In the genomic region with DNA sequence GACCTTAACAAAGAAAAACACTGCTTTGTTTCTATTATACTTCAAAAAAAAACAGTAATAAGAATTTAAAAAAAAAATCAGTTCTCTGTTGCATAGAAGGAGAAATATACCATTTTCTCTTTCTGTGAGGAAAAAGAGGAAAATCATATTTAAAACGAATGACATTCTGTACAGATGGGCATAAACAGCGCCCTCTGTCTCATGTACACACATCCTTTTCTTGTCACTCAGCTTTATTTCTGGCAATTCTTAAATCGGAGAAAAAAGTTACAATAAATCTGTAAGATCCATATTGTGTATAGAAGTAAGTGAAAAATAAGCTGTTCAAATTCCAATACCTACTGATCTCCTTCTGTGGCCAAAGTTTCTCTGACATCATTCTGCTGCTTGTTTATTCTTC, we compare ENCODE assay signal across 15 cellular contexts.
DNase-seq lines count a peak whose midpoint lies in the region; ATAC-seq, FAIRE-seq and TF ChIP-seq lines count a peak whose summit lies in the region.
"Had no signal": no experiment of that assay in that cellular context is flagged by ENCODE, and none has a peak within 500 bp of the region (broad histone marks: within the 10 kb centered on the region; RNA-seq: fewer than 3 reads in every experiment).

No MANE protein-coding gene starts in this region.

- H3K4me3 ChIP-seq in Caco-2 (ENCODE audit: low read depth, low read length), result no peak overlapping the region
- no peak overlapping the region for H3K4me3 ChIP-seq in LNCaP clone FGC (ENCODE audit: low read depth, low read length)
- H3K4me3 ChIP-seq in astrocyte of the spinal cord (ENCODE audit: low read depth, low read length), result no peak overlapping the region
- H3K4me3 ChIP-seq in sigmoid colon, result no peak overlapping the region

- TF ChIP-seq CTCF in Caco-2 (IDR thresholded peaks at IDR 0.05; ENCODE audit: insufficient read depth in 1 of 2, low read depth in 1 of 2, low read length in 1 of 2, severe bottlenecking in 1 of 2, unreplicated experiment in 1 of 2) (peak; percentile 18 to 45), LNCaP clone FGC (IDR thresholded peaks at IDR 0.05; ENCODE audit: control insufficient read depth, extremely low read depth, insufficient read depth) (peak; percentile 60), astrocyte of the spinal cord (IDR thresholded peaks at IDR 0.05; ENCODE audit: low read depth, low read length) (peak; percentile 32), sigmoid colon (IDR thresholded peaks at IDR 0.05) (no peak)
- no peak for TF ChIP-seq CTCF in activated CD8-positive, alpha-beta T cell treated with anti-CD3 and anti-CD28 coated beads for 36 hours (IDR thresholded peaks at IDR 0.05)

- no peaks in the 10 kb centered on the region for H3K4me1 Mint-ChIP-seq in Caco-2 (ENCODE audit: low read depth, unreplicated experiment)
- no peaks in the 10 kb centered on the region for H3K4me1 Mint-ChIP-seq in activated CD8-positive, alpha-beta T cell treated with anti-CD3 and anti-CD28 coated beads for 36 hours (ENCODE audit: low read depth)
- H3K4me1 Mint-ChIP-seq: activated naive CD4-positive, alpha-beta T cell treated with anti-CD3 and anti-CD28 coated beads, Interleukin-2, amount 50 U/mL, for 24 hours; stimulated activated naive B cell treated with anti-CD40 and anti-IgM and Interleukin-4, amounts not matched to agents 10 μg/mL and 1 μg/mL and 100 μg/mL, for 72 hours had no signal

- CTCF ChIA-PET in Caco-2 (lab: Charles Lee), result interaction anchor here (0.7 kb wide), 1 partner anchor 18 kb away, joined by 3 read pairs; no protein-coding TSS in a partner anchor
- CTCF ChIA-PET in activated CD8-positive, alpha-beta T cell treated with anti-CD3 and anti-CD28 coated beads for 36 hours (lab: Charles Lee), result no interaction called here

- 90 to 91% methylated on average over 3 of the region's 3 CpGs for WGBS in sigmoid colon, 2 donors

- no peaks in the 10 kb centered on the region for H3K9me3 ChIP-seq in Caco-2
- H3K9me3 ChIP-seq in sigmoid colon, result no peaks in the 10 kb centered on the region

- no peak overlapping the region for H3K27ac ChIP-seq in sigmoid colon

- in situ Hi-C loops in astrocyte of the spinal cord (cut with HindIII; ENCODE audit: low sequenced_read_pairs), result no loop called here

- H3K4me1 ChIP-seq in Caco-2 (no peaks in the 10 kb centered on the region), sigmoid colon (no peaks in the 10 kb centered on the region)

- BruUV-seq in Caco-2 (replicated peaks; lab: Mats Ljungman, UMichigan), result no TSS peak

- H3K36me3 Mint-ChIP-seq in Caco-2 (ENCODE audit: insufficient read depth, unreplicated experiment), result no peaks in the 10 kb centered on the region
- H3K36me3 Mint-ChIP-seq in activated CD8-positive, alpha-beta T cell treated with anti-CD3 and anti-CD28 coated beads for 36 hours (ENCODE audit: low read depth), result peaks cover 16% of the 10 kb centered on the region

- TF ChIP-seq POLR2A in sigmoid colon (IDR thresholded peaks at IDR 0.05), result no peak

- no peak overlapping the region for H3K4me3 Mint-ChIP-seq in Caco-2 (ENCODE audit: unreplicated experiment)
- no peak overlapping the region for H3K4me3 Mint-ChIP-seq in activated CD8-positive, alpha-beta T cell treated with anti-CD3 and anti-CD28 coated beads for 36 hours
- H3K4me3 Mint-ChIP-seq: activated naive CD4-positive, alpha-beta T cell treated with anti-CD3 and anti-CD28 coated beads, Interleukin-2, amount 50 U/mL, for 24 hours; effector memory CD8-positive, alpha-beta T cell; stimulated activated naive B cell treated with anti-CD40 and anti-IgM and Interleukin-4, amounts not matched to agents 10 μg/mL and 1 μg/mL and 100 μg/mL, for 72 hours had no signal

- peak; percentile 65 for FAIRE-seq in islet of Langerhans (lab: Jason Lieb, UNC)
- FAIRE-seq: bronchial epithelial cell had no signal

- TF ChIP-seq EP300 in sigmoid colon (IDR thresholded peaks at IDR 0.05), result no peak

- H3K27me3 ChIP-seq in Caco-2 (replicated peaks; ENCODE audit: control insufficient read depth, insufficient read depth, low read length), result no peaks in the 10 kb centered on the region
- no peaks in the 10 kb centered on the region for H3K27me3 ChIP-seq in sigmoid colon

- H3K9me3 Mint-ChIP-seq in Caco-2 (ENCODE audit: unreplicated experiment), result peaks cover 13% of the 10 kb centered on the region
- H3K9me3 Mint-ChIP-seq in activated CD8-positive, alpha-beta T cell treated with anti-CD3 and anti-CD28 coated beads for 36 hours, result peaks cover 17% of the 10 kb centered on the region

- H3K36me3 ChIP-seq in Caco-2 (ENCODE audit: control insufficient read depth, insufficient read depth, low read length), result no peaks in the 10 kb centered on the region
- H3K36me3 ChIP-seq in sigmoid colon, result no peaks in the 10 kb centered on the region

- DNase-seq in Caco-2 (no peak), LNCaP clone FGC (ENCODE audit: low read depth) (no peak), astrocyte of the spinal cord (ENCODE audit: low read depth, low spot score) (no peak), left colon (no peak), sigmoid colon (no peak)
- DNase-seq in activated CD8-positive, alpha-beta T cell treated with anti-CD3 and anti-CD28 coated beads for 36 hours, result no peak
- DNase-seq: activated CD4-positive, CD25-positive, alpha-beta regulatory T cell treated with anti-CD3 and anti-CD28 coated beads, Interleukin-2, amount 50 U/mL, for 72 hours; effector memory CD8-positive, alpha-beta T cell; NCI-H1694 treated with DMSO at 0.1 percent for 48 hours; stimulated activated naive B cell treated with anti-CD40 and anti-IgM and Interleukin-4, amounts not matched to agents 10 μg/mL and 1 μg/mL and 100 μg/mL, for 72 hours; trophoblast cell had no signal

- H3K27ac Mint-ChIP-seq in Caco-2 (ENCODE audit: unreplicated experiment), result no peak overlapping the region
- no peak overlapping the region for H3K27ac Mint-ChIP-seq in activated CD8-positive, alpha-beta T cell treated with anti-CD3 and anti-CD28 coated beads for 36 hours
- H3K27ac Mint-ChIP-seq: activated naive CD4-positive, alpha-beta T cell treated with anti-CD3 and anti-CD28 coated beads, Interleukin-2, amount 50 U/mL, for 24 hours; effector memory CD8-positive, alpha-beta T cell; stimulated activated naive B cell treated with anti-CD40 and anti-IgM and Interleukin-4, amounts not matched to agents 10 μg/mL and 1 μg/mL and 100 μg/mL, for 72 hours had no signal

- ATAC-seq in left colon (no peak), HG02623 (IDR thresholded peaks at IDR 0.05; ENCODE audit: unreplicated experiment) (no peak)
- ATAC-seq in activated CD8-positive, alpha-beta T cell treated with anti-CD3 and anti-CD28 coated beads for 36 hours, result no peak
- ATAC-seq: effector memory CD8-positive, alpha-beta T cell; stimulated activated naive B cell treated with anti-CD40 and anti-IgM and Interleukin-4, amounts not matched to agents 10 μg/mL and 1 μg/mL and 100 μg/mL, for 72 hours had no signal

- intact Hi-C loops in Caco-2 (cut with micrococcal nuclease; ENCODE audit: unreplicated experiment) (no loop called here), left colon (cut with DNase I, micrococcal nuclease) (no loop called here), sigmoid colon (cut with DNase I) (no loop called here)
- intact Hi-C loops in activated CD8-positive, alpha-beta T cell treated with anti-CD3 and anti-CD28 coated beads for 36 hours (cut with micrococcal nuclease), result no loop called here

- POLR2A ChIA-PET in Caco-2 (lab: Charles Lee), result no interaction called here
- POLR2A ChIA-PET in activated CD8-positive, alpha-beta T cell treated with anti-CD3 and anti-CD28 coated beads for 36 hours (lab: Charles Lee), result no interaction called here

- H3K27me3 Mint-ChIP-seq in Caco-2 (ENCODE audit: insufficient read depth, unreplicated experiment), result no peaks in the 10 kb centered on the region
- H3K27me3 Mint-ChIP-seq in activated CD8-positive, alpha-beta T cell treated with anti-CD3 and anti-CD28 coated beads for 36 hours, result no peaks in the 10 kb centered on the region
- H3K27me3 Mint-ChIP-seq: activated naive CD4-positive, alpha-beta T cell treated with anti-CD3 and anti-CD28 coated beads, Interleukin-2, amount 50 U/mL, for 24 hours; effector memory CD8-positive, alpha-beta T cell; stimulated activated naive B cell treated with anti-CD40 and anti-IgM and Interleukin-4, amounts not matched to agents 10 μg/mL and 1 μg/mL and 100 μg/mL, for 72 hours had no signal

Comparison
In these comparisons a context has a peak if more than half of its experiments do, and no peak if none do; other contexts are left out.
1. CTCF ChIP-seq: peak in Caco-2 (2 of 2), LNCaP clone FGC (single experiment) and astrocyte of the spinal cord (single experiment); none in sigmoid colon (0 of 4) and activated CD8-positive, alpha-beta T cell treated with anti-CD3 and anti-CD28 coated beads for 36 hours (single experiment).